24 cellular contexts compared by ENCODE assay signal in genomic region chr7:29808075-29808786, GRCh38. TPM values are rescaled to one million over a fixed set of nuclear protein-coding genes. Genes with fewer than 3 reads are reported as not detected.
DNase-seq lines count a peak whose midpoint lies in the region; ATAC-seq, FAIRE-seq and TF ChIP-seq lines count a peak whose summit lies in the region.
"Had no signal": no experiment of that assay in that cellular context is flagged by ENCODE, and none has a peak within 500 bp of the region (broad histone marks: within the 10 kb centered on the region; RNA-seq: fewer than 3 reads in every experiment).

No MANE protein-coding gene starts in this region.

- H3K4me3 ChIP-seq in HepG2 (replicated peaks in 1 of 3; ENCODE audit: insufficient read depth in 1 of 3, low read depth in 2 of 3, low read length in 3 of 3) (no peak overlapping the region), right lobe of liver (no peak overlapping the region)
- H3K4me3 ChIP-seq: BLaER1 treated with 17β-estradiol and CSF1 and Interleukin-3, amounts not matched to agents 10 nM and 100 nM had no signal

- H3K9me3 Mint-ChIP-seq in brain (peaks cover 0 to 3% (median 0%) of the 10 kb centered on the region in 5 experiments), nephron progenitor cell (no peaks in the 10 kb centered on the region)
- H3K9me3 Mint-ChIP-seq: central memory CD8-positive, alpha-beta T cell; effector memory CD8-positive, alpha-beta T cell; stimulated activated naive CD8-positive, alpha-beta T cell treated with anti-CD3 and anti-CD28 coated beads, Interleukin-15, amount 100 ng/mL, for 72 hours; T-helper 1 cell treated with Interleukin-12 subunit alpha and Interleukin-12 subunit beta and Interleukin-4 antibody, amounts not matched to agents 30 μg/mL and 1 μg/mL, for 36 hours had no signal

- H4K20me1 ChIP-seq in HepG2 (ENCODE audit: insufficient read depth, low read length): no peaks in the 10 kb centered on the region
- H4K20me1 ChIP-seq: BLaER1 treated with 17β-estradiol and CSF1 and Interleukin-3, amounts not matched to agents 10 nM and 100 nM had no signal

- no peaks in the 10 kb centered on the region for H3K9me3 ChIP-seq in HepG2 (ENCODE audit: low read length)
- no peaks in the 10 kb centered on the region for H3K9me3 ChIP-seq in right lobe of liver
- H3K9me3 ChIP-seq: heart left ventricle, lower lobe of right lung, vagina had no signal

- H3K79me2 ChIP-seq in HepG2 (ENCODE audit: insufficient read depth, low read length): no peaks in the 10 kb centered on the region

- BruUV-seq in HepG2 (replicated peaks; lab: Mats Ljungman, UMichigan): no TSS peak

- FAIRE-seq in HepG2 (lab: Jason Lieb, UNC) (no peak), urothelium cell line (lab: Jason Lieb, UNC) (peak; percentile 5)
- FAIRE-seq: A204.1 had no signal

- intact Hi-C loops in HepG2 (cut with micrococcal nuclease; ENCODE audit: unreplicated experiment) (no loop called here), right lobe of liver (cut with DNase I) (no loop called here)

- no peak overlapping the region for H3K9ac ChIP-seq in HepG2 (ENCODE audit: insufficient read depth, low read depth, low read length)
- H3K9ac ChIP-seq: BLaER1 treated with 17β-estradiol and CSF1 and Interleukin-3, amounts not matched to agents 10 nM and 100 nM had no signal

- no peak for TF ChIP-seq EP300 in HepG2 (IDR thresholded peaks at IDR 0.05; ENCODE audit: low read depth in 2 of 2, low read length in 2 of 2)
- TF ChIP-seq EP300 in HepG2 (CRISPR knock-in tag; IDR thresholded peaks at IDR 0.05; ENCODE audit: borderline replicate concordance): no peak

- H3K4me1 Mint-ChIP-seq in brain (peaks cover 53% of the 10 kb centered on the region), nephron progenitor cell (peaks cover 34% of the 10 kb centered on the region)
- H3K4me1 Mint-ChIP-seq: central memory CD8-positive, alpha-beta T cell had no signal

- H3K27ac Mint-ChIP-seq in brain (peak overlapping the region in 2 of 5 experiments; percentile 14 to 81), nephron progenitor cell (no peak overlapping the region)
- H3K27ac Mint-ChIP-seq: effector memory CD8-positive, alpha-beta T cell; stimulated activated naive CD8-positive, alpha-beta T cell treated with anti-CD3 and anti-CD28 coated beads, Interleukin-15, amount 100 ng/mL, for 72 hours; T-helper 1 cell treated with Interleukin-12 subunit alpha and Interleukin-12 subunit beta and Interleukin-4 antibody, amounts not matched to agents 30 μg/mL and 1 μg/mL, for 36 hours had no signal

- no peak overlapping the region for H2AFZ ChIP-seq in HepG2 (ENCODE audit: low read length)

- H3K4me2 ChIP-seq in HepG2 (ENCODE audit: low read depth, low read length): no peak overlapping the region
- H3K4me2 ChIP-seq: BLaER1 treated with 17β-estradiol and CSF1 and Interleukin-3, amounts not matched to agents 10 nM and 100 nM had no signal

- CTCF ChIA-PET in HepG2 (lab: Yijun Ruan, JAX; ENCODE audit: low intra/inter-chr PET ratio, low total read pairs): no interaction called here

- H3K27me3 Mint-ChIP-seq in brain (peaks cover 4% of the 10 kb centered on the region), nephron progenitor cell (ENCODE audit: low read depth, poor library complexity) (peaks cover 70% of the 10 kb centered on the region)

- no peak for TF ChIP-seq POLR2A in HepG2 (IDR thresholded peaks at IDR 0.05; ENCODE audit: insufficient read depth in 1 of 2, low read depth in 2 of 2, low read length in 2 of 2)
- no peak for TF ChIP-seq POLR2A in right lobe of liver (IDR thresholded peaks at IDR 0.05)

- TF ChIP-seq CTCF in HepG2 (CRISPR knock-in tag; IDR thresholded peaks at IDR 0.05) (no peak), right lobe of liver (IDR thresholded peaks at IDR 0.05) (no peak), brain (conservative IDR thresholded peaks at IDR 0.05) (no peak), nephron progenitor cell (IDR thresholded peaks at IDR 0.05) (no peak)

- H3K27me3 ChIP-seq in HepG2 (ENCODE audit: control insufficient read depth in 1 of 2, insufficient read depth in 2 of 2, low read length in 2 of 2) (peaks cover 3 to 62% of the 10 kb centered on the region in 2 experiments), right lobe of liver (no peaks in the 10 kb centered on the region)

- ATAC-seq in HepG2 (no peak), right lobe of liver (no peak), GM21723 (IDR thresholded peaks at IDR 0.05; ENCODE audit: unreplicated experiment) (no peak)
- ATAC-seq: effector memory CD8-positive, alpha-beta T cell had no signal

- POLR2A ChIA-PET in HepG2 (lab: Yijun Ruan, JAX): no interaction called here

- 22% methylated on average over 7 of the region's 7 CpGs for WGBS in HepG2 (ENCODE audit: low lambda C conversion rate)
- WGBS in right lobe of liver (ENCODE audit: insufficient coverage, low coverage, low lambda C conversion rate, missing lambda C conversion rate): 61% methylated on average over 7 of the region's 7 CpGs

- TF ChIP-seq RAD21 in HepG2 (CRISPR knock-in tag; IDR thresholded peaks at IDR 0.05): no peak

- H3K36me3 Mint-ChIP-seq in brain (no peaks in the 10 kb centered on the region), nephron progenitor cell (ENCODE audit: low read depth) (no peaks in the 10 kb centered on the region)

- in situ Hi-C loops in HepG2 (cut with HindIII; ENCODE audit: extremely low pct_ligation_motif_present, low pct_unique_long_range_greater_than_20kb): no loop called here

- no peaks in the 10 kb centered on the region for H3K36me3 ChIP-seq in HepG2 (replicated peaks in 1 of 2; ENCODE audit: control insufficient read depth in 1 of 2, insufficient read depth in 2 of 2, low read length in 2 of 2)
- H3K36me3 ChIP-seq in right lobe of liver: no peaks in the 10 kb centered on the region
- H3K36me3 ChIP-seq: BLaER1 treated with 17β-estradiol and CSF1 and Interleukin-3, amounts not matched to agents 10 nM and 100 nM; heart left ventricle; lower lobe of right lung; vagina had no signal

- peaks cover 19% of the 10 kb centered on the region for H3K4me1 ChIP-seq in HepG2 (ENCODE audit: insufficient read depth, low read length)
- peaks cover 0 to 18% (median 0%) of the 10 kb centered on the region in 4 donors for H3K4me1 ChIP-seq in right lobe of liver

- H3K4me3 Mint-ChIP-seq in brain: peak overlapping the region; percentile 77 to 83 (median 80)
- H3K4me3 Mint-ChIP-seq in nephron progenitor cell: peak overlapping the region; percentile 77
- H3K4me3 Mint-ChIP-seq: central memory CD8-positive, alpha-beta T cell; effector memory CD8-positive, alpha-beta T cell; stimulated activated naive CD8-positive, alpha-beta T cell treated with anti-CD3 and anti-CD28 coated beads, Interleukin-15, amount 100 ng/mL, for 72 hours; T-helper 1 cell treated with Interleukin-12 subunit alpha and Interleukin-12 subunit beta and Interleukin-4 antibody, amounts not matched to agents 30 μg/mL and 1 μg/mL, for 36 hours had no signal

- DNase-seq in HepG2 (ENCODE audit: low spot score) (no peak), right lobe of liver (no peak), nephron progenitor cell (no peak), urothelium cell line (ENCODE audit: low spot score) (no peak), CD1c-positive myeloid dendritic cell (ENCODE audit: extremely low spot score) (no peak), SHP77 (lab: John Stamatoyannopoulos, UW) (no peak)
- DNase-seq: activated CD4-positive, alpha-beta T cell treated with anti-CD3 and anti-CD28 coated beads, Interleukin-2, amount 50 U/mL, for 4 hours; activated gamma-delta T cell; effector memory CD8-positive, alpha-beta T cell; lower lobe of right lung; NCI-H1417; NCI-H2171; NCI-H526 treated with DMSO at 0.1 percent for 48 hours; OCI-M1; stimulated activated naive CD8-positive, alpha-beta T cell treated with anti-CD3 and anti-CD28 coated beads, Interleukin-15, amount 100 ng/mL, for 72 hours had no signal

- H3K27ac ChIP-seq in HepG2 (ENCODE audit: extremely low read length, insufficient read depth, low read length) (no peak overlapping the region), right lobe of liver (no peak overlapping the region)
- H3K27ac ChIP-seq: BLaER1 treated with 17β-estradiol and CSF1 and Interleukin-3, amounts not matched to agents 10 nM and 100 nM; lower lobe of right lung; vagina; VCaP had no signal

TF ChIP-seq in HepG2, 621 proteins besides CTCF, POLR2A, EP300 and RAD21:
- TF ChIP-seq ZNF343 (CRISPR knock-in tag; IDR thresholded peaks at IDR 0.05) (no peak), CBX2 (IDR thresholded peaks at IDR 0.05; ENCODE audit: low read depth, low read length) (no peak), CBX2 (CRISPR knock-in tag; IDR thresholded peaks at IDR 0.05; ENCODE audit: low read depth) (peak; percentile 71; the same call in 1 of the 2 replicates)

RNA-seq across cellular contexts. Expression of gene WIPF3, which starts 1.9 kb away (rescaled TPM):
- total RNA-seq in HepG2 (2016; rRNA removed; fragmentation: Illumina TruSeq; extraction: Trizol) (0.06 TPM in 1 of 2 replicates, not detected in the other), right lobe of liver (1 to 10 TPM in 3 of 6 experiments, under 1 TPM in 3; 0.64 to 4.1 (median 0.93) TPM)
- total RNA-seq in HepG2 (2016; cell fraction: cytosol; rRNA removed; fragmentation: Illumina TruSeq; extraction: Trizol; ENCODE audit: low read depth): 0.09 TPM in 1 of 2 replicates, not detected in the other
- 0.04 TPM in 2 replicates for total RNA-seq in HepG2 (2016; cell fraction: insoluble cytoplasmic fraction; rRNA removed; fragmentation: Illumina TruSeq; extraction: Trizol)
- 0.07 and 0.09 TPM in 2 replicates for total RNA-seq in HepG2 (2016; cell fraction: membrane; rRNA removed; fragmentation: Illumina TruSeq; extraction: Trizol)
- not detected in 2 replicates for total RNA-seq in HepG2 (2016; cell fraction: nucleus; rRNA removed; fragmentation: Illumina TruSeq; extraction: Trizol)
- polyA plus RNA-seq in HepG2 (2011; rRNA removed) (0.01 and 0.03 TPM in 2 replicates), brain (ENCODE audit: insufficient read depth, low read depth, low replicate concordance) (17.6 TPM)
- polyA plus RNA-seq in HepG2 (2011; cell fraction: cytosol; rRNA removed): 0.01 and 0.03 TPM in 2 replicates
- polyA plus RNA-seq in HepG2 (2011; cell fraction: nucleus; rRNA removed): 0.03 TPM in 1 of 2 replicates, not detected in the other
- not detected in 2 replicates for polyA plus RNA-seq in HepG2 (2012)
- 0.16 TPM in 2 replicates for polyA plus RNA-seq in HepG2 (2016; cell fraction: cytosol; fragmentation: Illumina TruSeq; extraction: Trizol; ENCODE audit: low read depth)
- 0.11 and 0.13 TPM in 2 replicates for polyA plus RNA-seq in HepG2 (2016; cell fraction: insoluble cytoplasmic fraction; fragmentation: Illumina TruSeq; extraction: Trizol; ENCODE audit: low read depth)
- polyA plus RNA-seq in HepG2 (2016; cell fraction: membrane; fragmentation: Illumina TruSeq; extraction: Trizol; ENCODE audit: low read depth): 0.29 and 0.41 TPM in 2 replicates
- 0.19 and 0.22 TPM in 2 replicates for polyA plus RNA-seq in HepG2 (2016; cell fraction: nucleus; fragmentation: Illumina TruSeq; extraction: Trizol; ENCODE audit: insufficient read depth, low read depth)
- polyA minus RNA-seq in HepG2 (2011; rRNA and poly(A)+ RNA removed; ENCODE audit: low replicate concordance): 0.04 TPM in 1 of 2 replicates, not detected in the other
- polyA minus RNA-seq in HepG2 (2011; cell fraction: cytosol; rRNA and poly(A)+ RNA removed): not detected in 2 replicates
- polyA minus RNA-seq in HepG2 (2011; cell fraction: nucleus; rRNA and poly(A)+ RNA removed): 0.13 TPM in 1 of 2 replicates, not detected in the other
